ENCODE assay signal across 1 cellular context in the genomic region with DNA sequence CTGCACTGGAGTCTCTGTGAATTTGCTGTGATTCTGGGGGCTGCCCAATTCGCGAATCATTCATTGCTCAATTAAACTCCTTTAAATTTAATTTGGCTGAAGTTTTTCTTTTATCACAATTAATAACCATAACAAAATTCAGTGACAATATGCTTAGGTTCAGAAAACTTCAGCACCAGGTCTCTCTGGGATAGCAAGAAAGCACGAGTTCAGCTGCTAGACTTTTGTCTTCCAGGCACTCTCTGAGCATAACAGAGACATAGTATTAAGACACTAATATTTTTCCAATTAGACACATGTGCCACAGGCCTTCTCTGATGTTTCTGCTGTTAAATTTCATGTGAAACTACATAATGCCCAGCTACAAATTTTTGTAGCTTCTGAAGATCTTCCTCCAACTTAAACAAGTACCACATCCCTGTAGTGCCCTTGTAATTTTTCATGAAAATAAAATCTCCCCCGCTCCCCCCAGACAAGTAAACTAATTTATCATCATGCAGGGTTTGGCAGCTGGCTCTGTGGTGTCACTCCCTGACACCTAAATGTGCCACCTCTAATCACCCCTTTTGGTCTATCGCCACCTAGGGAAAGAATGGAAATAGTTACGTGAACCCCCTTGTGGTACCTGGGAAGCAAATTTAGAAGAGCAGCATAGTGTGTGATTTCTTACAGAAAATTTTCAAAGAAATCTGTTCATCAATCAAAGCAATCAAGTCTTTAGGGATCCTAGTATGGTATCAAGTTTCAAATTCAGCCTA.
TF ChIP-seq lines count a peak whose summit lies in the region.

No MANE protein-coding gene starts in this region.

TF ChIP-seq in HCT116, 20 proteins besides CTCF, POLR2A, EP300 and RAD21 (continued from another document):
- TF ChIP-seq JUND (IDR thresholded peaks at IDR 0.05) (no peak), EGR1 (IDR thresholded peaks at IDR 0.05; ENCODE audit: low read depth) (no peak), EZH2 (IDR thresholded peaks at IDR 0.05) (no peak), EZH2phosphoT487 (IDR thresholded peaks at IDR 0.05; ENCODE audit: borderline replicate concordance) (no peak)
- TF ChIP-seq, protein P1, sequence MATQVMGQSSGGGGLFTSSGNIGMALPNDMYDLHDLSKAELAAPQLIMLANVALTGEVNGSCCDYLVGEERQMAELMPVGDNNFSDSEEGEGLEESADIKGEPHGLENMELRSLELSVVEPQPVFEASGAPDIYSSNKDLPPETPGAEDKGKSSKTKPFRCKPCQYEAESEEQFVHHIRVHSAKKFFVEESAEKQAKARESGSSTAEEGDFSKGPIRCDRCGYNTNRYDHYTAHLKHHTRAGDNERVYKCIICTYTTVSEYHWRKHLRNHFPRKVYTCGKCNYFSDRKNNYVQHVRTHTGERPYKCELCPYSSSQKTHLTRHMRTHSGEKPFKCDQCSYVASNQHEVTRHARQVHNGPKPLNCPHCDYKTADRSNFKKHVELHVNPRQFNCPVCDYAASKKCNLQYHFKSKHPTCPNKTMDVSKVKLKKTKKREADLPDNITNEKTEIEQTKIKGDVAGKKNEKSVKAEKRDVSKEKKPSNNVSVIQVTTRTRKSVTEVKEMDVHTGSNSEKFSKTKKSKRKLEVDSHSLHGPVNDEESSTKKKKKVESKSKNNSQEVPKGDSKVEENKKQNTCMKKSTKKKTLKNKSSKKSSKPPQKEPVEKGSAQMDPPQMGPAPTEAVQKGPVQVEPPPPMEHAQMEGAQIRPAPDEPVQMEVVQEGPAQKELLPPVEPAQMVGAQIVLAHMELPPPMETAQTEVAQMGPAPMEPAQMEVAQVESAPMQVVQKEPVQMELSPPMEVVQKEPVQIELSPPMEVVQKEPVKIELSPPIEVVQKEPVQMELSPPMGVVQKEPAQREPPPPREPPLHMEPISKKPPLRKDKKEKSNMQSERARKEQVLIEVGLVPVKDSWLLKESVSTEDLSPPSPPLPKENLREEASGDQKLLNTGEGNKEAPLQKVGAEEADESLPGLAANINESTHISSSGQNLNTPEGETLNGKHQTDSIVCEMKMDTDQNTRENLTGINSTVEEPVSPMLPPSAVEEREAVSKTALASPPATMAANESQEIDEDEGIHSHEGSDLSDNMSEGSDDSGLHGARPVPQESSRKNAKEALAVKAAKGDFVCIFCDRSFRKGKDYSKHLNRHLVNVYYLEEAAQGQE (IDR thresholded peaks at IDR 0.05; ENCODE audit: low read depth) = no peak
- TF ChIP-seq, protein P2, sequence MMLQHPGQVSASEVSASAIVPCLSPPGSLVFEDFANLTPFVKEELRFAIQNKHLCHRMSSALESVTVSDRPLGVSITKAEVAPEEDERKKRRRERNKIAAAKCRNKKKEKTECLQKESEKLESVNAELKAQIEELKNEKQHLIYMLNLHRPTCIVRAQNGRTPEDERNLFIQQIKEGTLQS (IDR thresholded peaks at IDR 0.05) = no peak
TF ChIP-seq in HCT116: peak in this region for 0.
